Comparison of ENCODE assay signal across 19 cellular contexts in the genomic region with DNA sequence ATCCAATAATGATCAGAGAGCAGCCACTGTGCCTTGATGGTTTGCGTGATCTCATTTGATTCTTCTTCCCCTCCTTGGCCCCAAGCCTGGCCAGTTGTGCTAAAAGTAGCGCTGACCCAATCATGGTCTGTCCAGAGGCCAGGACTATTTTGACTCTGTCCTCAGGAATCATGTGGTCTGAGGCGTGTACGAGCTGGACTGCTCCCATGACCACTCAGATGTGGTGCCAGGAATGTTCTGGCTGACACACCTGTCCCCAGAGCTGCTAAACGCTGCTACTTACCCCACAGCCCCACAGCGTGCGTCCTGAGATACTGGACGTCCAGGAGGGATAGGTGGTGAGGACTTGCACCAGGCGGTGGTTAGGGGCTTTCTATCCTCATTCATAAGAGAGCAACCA.
DNase-seq lines count a peak whose midpoint lies in the region; ATAC-seq and TF ChIP-seq lines count a peak whose summit lies in the region.
"Had no signal": no experiment of that assay in that cellular context is flagged by ENCODE, and none has a peak within 500 bp of the region (broad histone marks: within the 10 kb centered on the region; RNA-seq: fewer than 3 reads in every experiment).

No MANE protein-coding gene starts in this region.

- POLR2A ChIA-PET in naive thymus-derived CD8-positive, alpha-beta T cell (lab: Charles Lee): no interaction called here

- no peak overlapping the region for H3K4me3 Mint-ChIP-seq in naive thymus-derived CD8-positive, alpha-beta T cell
- no peak overlapping the region for H3K4me3 Mint-ChIP-seq in T-helper 2 cell treated with Interferon-gamma antibody and Interleukin-4, amounts not matched to agents 5 μg/mL and 100 μg/mL, for 36 hours
- H3K4me3 Mint-ChIP-seq: CD4-positive, alpha-beta memory T cell had no signal

- no peaks in the 10 kb centered on the region for H3K4me1 ChIP-seq in testis
- H3K4me1 ChIP-seq: BE2C had no signal

- intact Hi-C loops in cardiac septum (cut with DNase I): loop anchor here (5.0 kb wide), 2 partner anchors 53 to 78 kb away; no protein-coding TSS in a partner anchor
- intact Hi-C loops in testis (cut with DNase I; ENCODE audit: low total_unique reads): no loop called here

- H3K4me1 Mint-ChIP-seq in naive thymus-derived CD8-positive, alpha-beta T cell: peaks cover 0 to 3% (median 0%) of the 10 kb centered on the region in 4 donors
- no peaks in the 10 kb centered on the region for H3K4me1 Mint-ChIP-seq in T-helper 2 cell treated with Interferon-gamma antibody and Interleukin-4, amounts not matched to agents 5 μg/mL and 100 μg/mL, for 36 hours (ENCODE audit: low read depth)

- H3K27ac Mint-ChIP-seq in naive thymus-derived CD8-positive, alpha-beta T cell: no peak overlapping the region
- no peak overlapping the region for H3K27ac Mint-ChIP-seq in T-helper 2 cell treated with Interferon-gamma antibody and Interleukin-4, amounts not matched to agents 5 μg/mL and 100 μg/mL, for 36 hours
- H3K27ac Mint-ChIP-seq: CD4-positive, alpha-beta memory T cell had no signal

- H3K27me3 Mint-ChIP-seq in naive thymus-derived CD8-positive, alpha-beta T cell: peaks cover 0 to 19% (median 9%) of the 10 kb centered on the region in 5 donors
- H3K27me3 Mint-ChIP-seq in T-helper 2 cell treated with Interferon-gamma antibody and Interleukin-4, amounts not matched to agents 5 μg/mL and 100 μg/mL, for 36 hours (ENCODE audit: low read depth): no peaks in the 10 kb centered on the region

- no peak overlapping the region for H3K4me3 ChIP-seq in testis

- H3K9me3 ChIP-seq in testis: no peaks in the 10 kb centered on the region
- H3K9me3 ChIP-seq: BE2C had no signal

- no peaks in the 10 kb centered on the region for H3K27me3 ChIP-seq in testis

- no peak for TF ChIP-seq CTCF in testis (IDR thresholded peaks at IDR 0.05)

- no peak overlapping the region for H3K27ac ChIP-seq in testis
- H3K27ac ChIP-seq: 22Rv1 had no signal

- peak; percentile 67 for DNase-seq in AG20443 (ENCODE audit: low spot score)
- DNase-seq in cardiac septum (ENCODE audit: low spot score): peak; percentile 90
- DNase-seq in myocyte (ENCODE audit: low read depth): peak; percentile 96
- DNase-seq in testis: peak; percentile 23
- no peak for DNase-seq in naive thymus-derived CD8-positive, alpha-beta T cell
- DNase-seq in T-helper 2 cell treated with Interferon-gamma antibody and Interleukin-4, amounts not matched to agents 5 μg/mL and 100 μg/mL, for 36 hours (ENCODE audit: low spot score): no peak
- no peak for DNase-seq in SW480 (ENCODE audit: low spot score)
- no peak for DNase-seq in iPS-NIHi11 (ENCODE audit: low spot score)
- DNase-seq: BE2C; CD4-positive, alpha-beta memory T cell; DMS79; HCEC 1CT; IMR-90; NCI-H1417; NCI-H187 treated with DMSO at 0.1 percent for 48 hours; NCI-H526 treated with DMSO at 0.1 percent for 48 hours; NK-92 treated with Interleukin-12 subunit alpha and Interleukin-12 subunit beta, amount 100 ng/mL, for 24 hours; OCI-M1 had no signal

- H3K9me3 Mint-ChIP-seq in naive thymus-derived CD8-positive, alpha-beta T cell: no peaks in the 10 kb centered on the region
- no peaks in the 10 kb centered on the region for H3K9me3 Mint-ChIP-seq in T-helper 2 cell treated with Interferon-gamma antibody and Interleukin-4, amounts not matched to agents 5 μg/mL and 100 μg/mL, for 36 hours

- TF ChIP-seq POLR2A in testis (IDR thresholded peaks at IDR 0.05): no peak

- 63 to 72% methylated on average over 3 to 7 of the region's 9 CpGs for WGBS in testis, 2 donors

- no peaks in the 10 kb centered on the region for H3K36me3 ChIP-seq in testis (ENCODE audit: low read depth, missing control alignments)
- H3K36me3 ChIP-seq: BE2C had no signal

- no peaks in the 10 kb centered on the region for H3K36me3 Mint-ChIP-seq in naive thymus-derived CD8-positive, alpha-beta T cell
- no peaks in the 10 kb centered on the region for H3K36me3 Mint-ChIP-seq in T-helper 2 cell treated with Interferon-gamma antibody and Interleukin-4, amounts not matched to agents 5 μg/mL and 100 μg/mL, for 36 hours (ENCODE audit: low read depth)
- H3K36me3 Mint-ChIP-seq: CD4-positive, alpha-beta memory T cell had no signal

- ATAC-seq in naive thymus-derived CD8-positive, alpha-beta T cell: no peak

Comparison
In these comparisons a context has a peak if more than half of its experiments do, and no peak if none do; other contexts are left out.
1. DNase-seq: peak in AG20443 (single experiment), cardiac septum (single experiment), myocyte (single experiment) and testis (single experiment); none in naive thymus-derived CD8-positive, alpha-beta T cell (0 of 10), T-helper 2 cell treated with Interferon-gamma antibody and Interleukin-4, amounts not matched to agents 5 μg/mL and 100 μg/mL, for 36 hours (single experiment), SW480 (single experiment) and iPS-NIHi11 (single experiment).